ENCODE assay signal across 30 cellular contexts in the genomic region with DNA sequence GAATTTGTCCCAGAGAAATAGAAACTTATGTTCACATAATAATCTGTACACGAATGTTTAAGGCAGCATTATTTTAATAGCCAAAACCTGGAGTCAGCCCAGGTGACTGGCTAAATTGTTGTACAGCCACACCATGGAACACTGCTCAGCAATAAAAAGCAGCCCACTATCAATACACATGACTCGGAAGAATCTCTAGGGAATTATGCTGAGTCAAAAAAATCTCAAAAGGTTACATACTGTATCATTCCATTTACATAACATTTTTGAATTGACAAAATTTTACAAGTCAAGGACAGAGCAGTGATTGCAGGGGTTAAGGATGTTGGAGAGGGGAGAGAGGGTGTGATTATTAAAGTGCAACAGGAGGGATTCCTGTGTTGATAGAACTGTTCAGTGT.
"Had no signal": no experiment of that assay in that cellular context is flagged by ENCODE, and none has a peak within 500 bp of the region (broad histone marks: within the 10 kb centered on the region; RNA-seq: fewer than 3 reads in every experiment).

No MANE protein-coding gene starts in this region.

- H3K27me3 ChIP-seq: left lung, pancreas, sigmoid colon, spleen, suprapubic skin, tibial artery, upper lobe of right lung had no signal

- H3K9me3 ChIP-seq: left lung, lower lobe of right lung, pancreas, prostate gland, sigmoid colon, spleen, suprapubic skin, thoracic aorta, tibial artery, upper lobe of right lung had no signal

- H3K27me3 Mint-ChIP-seq: naive thymus-derived CD8-positive, alpha-beta T cell; stimulated activated naive CD8-positive, alpha-beta T cell treated with anti-CD3 and anti-CD28 coated beads, Interleukin-15, Interleukin-2, amounts not matched to agents 100 ng/mL and 50 ng/mL, for 24 hours had no signal

- H3K4me1 ChIP-seq: left lung, lower lobe of right lung, pancreas, prostate gland, sigmoid colon, spleen, suprapubic skin, tibial artery, upper lobe of right lung had no signal

- ATAC-seq: left colon; left lung; lower lobe of right lung; naive thymus-derived CD8-positive, alpha-beta T cell; pancreas; right cardiac atrium; stimulated activated effector memory CD8-positive, alpha-beta T cell treated with anti-CD3 and anti-CD28 coated beads, Interleukin-12 subunit alpha, Interleukin-12 subunit beta, amount 100 ng/mL, for 72 hours; upper lobe of right lung had no signal

- H3K4me3 Mint-ChIP-seq: immature natural killer cell; naive thymus-derived CD8-positive, alpha-beta T cell; nephron; neural crest cell; stimulated activated effector memory CD8-positive, alpha-beta T cell treated with anti-CD3 and anti-CD28 coated beads, Interleukin-12 subunit alpha, Interleukin-12 subunit beta, amount 100 ng/mL, for 72 hours; stimulated activated naive CD8-positive, alpha-beta T cell treated with anti-CD3 and anti-CD28 coated beads, Interleukin-15, Interleukin-2, amounts not matched to agents 100 ng/mL and 50 ng/mL, for 24 hours had no signal

- DNase-seq: immature natural killer cell; kidney; left colon; left lung; lower lobe of right lung; mammary epithelial cell; mesenchymal stem cell; naive thymus-derived CD8-positive, alpha-beta T cell; nucleus accumbens; pancreas; posterior cingulate gyrus; retina; right cardiac atrium; sigmoid colon; small intestine; spleen; stimulated activated CD4-positive, alpha-beta T cell treated with anti-CD3 and anti-CD28 coated beads, Interleukin-4, amount 100 ng/mL, for 24 hours; stimulated activated naive CD4-positive, alpha-beta T cell; tibial artery; trophoblast cell; upper lobe of right lung had no signal

- FAIRE-seq: islet of Langerhans, kidney, pancreas, small intestine, urothelium cell line had no signal

- H3K27ac Mint-ChIP-seq: immature natural killer cell; naive thymus-derived CD8-positive, alpha-beta T cell; stimulated activated effector memory CD8-positive, alpha-beta T cell treated with anti-CD3 and anti-CD28 coated beads, Interleukin-12 subunit alpha, Interleukin-12 subunit beta, amount 100 ng/mL, for 72 hours; stimulated activated naive CD8-positive, alpha-beta T cell treated with anti-CD3 and anti-CD28 coated beads, Interleukin-15, Interleukin-2, amounts not matched to agents 100 ng/mL and 50 ng/mL, for 24 hours had no signal

- H3K36me3 ChIP-seq: left lung, lower lobe of right lung, pancreas, prostate gland, sigmoid colon, spleen, suprapubic skin, thoracic aorta, tibial artery, upper lobe of right lung had no signal

- H3K4me1 Mint-ChIP-seq: immature natural killer cell; stimulated activated effector memory CD8-positive, alpha-beta T cell treated with anti-CD3 and anti-CD28 coated beads, Interleukin-12 subunit alpha, Interleukin-12 subunit beta, amount 100 ng/mL, for 72 hours had no signal

- H3K9me3 Mint-ChIP-seq: immature natural killer cell; neural crest cell; stimulated activated effector memory CD8-positive, alpha-beta T cell treated with anti-CD3 and anti-CD28 coated beads, Interleukin-12 subunit alpha, Interleukin-12 subunit beta, amount 100 ng/mL, for 72 hours; stimulated activated naive CD8-positive, alpha-beta T cell treated with anti-CD3 and anti-CD28 coated beads, Interleukin-15, Interleukin-2, amounts not matched to agents 100 ng/mL and 50 ng/mL, for 24 hours had no signal

- H3K4me3 ChIP-seq: left lung, lower lobe of right lung, pancreas, prostate gland, sigmoid colon, spleen, suprapubic skin, thoracic aorta, tibial artery, upper lobe of right lung had no signal

- H3K36me3 Mint-ChIP-seq: immature natural killer cell; stimulated activated effector memory CD8-positive, alpha-beta T cell treated with anti-CD3 and anti-CD28 coated beads, Interleukin-12 subunit alpha, Interleukin-12 subunit beta, amount 100 ng/mL, for 72 hours had no signal

- H3K27ac ChIP-seq: left lung, lower lobe of right lung, pancreas, prostate gland, sigmoid colon, spleen, suprapubic skin, thoracic aorta, tibial artery, upper lobe of right lung had no signal
